Comparison of ENCODE assay signal across 20 cellular contexts in the genomic region with DNA sequence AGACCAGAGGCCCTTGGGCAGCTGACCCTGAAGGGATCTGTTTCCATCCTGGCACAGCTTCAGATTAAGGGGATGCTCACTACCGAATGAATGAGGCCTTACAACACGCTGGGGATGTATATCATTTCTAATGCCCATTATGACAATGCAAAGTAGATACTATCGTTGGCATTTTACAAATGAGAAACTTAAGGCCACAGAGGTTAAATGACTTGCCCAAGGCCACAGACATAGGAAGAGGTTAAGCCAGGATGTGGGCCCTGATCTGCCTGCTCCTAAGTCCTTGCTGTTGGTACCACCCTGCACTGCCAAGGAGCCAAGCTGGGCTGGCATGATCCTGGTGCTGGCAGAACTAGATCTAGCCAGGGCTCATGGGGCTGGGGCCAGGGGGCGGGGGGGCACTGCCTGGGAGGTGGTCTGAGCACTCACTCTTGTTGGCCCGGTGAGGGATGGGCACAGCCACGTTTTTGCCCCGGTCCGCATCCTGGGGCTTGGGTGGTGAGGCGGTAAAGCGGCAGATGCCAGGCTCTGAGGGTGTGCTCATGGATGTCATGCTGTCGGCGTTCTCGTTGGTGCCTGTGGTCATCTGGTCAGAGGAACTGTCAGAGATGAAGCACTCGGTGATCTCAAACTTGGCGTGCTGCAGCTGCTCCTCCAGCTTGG.
DNase-seq lines count a peak whose midpoint lies in the region; ATAC-seq and TF ChIP-seq lines count a peak whose summit lies in the region.
"Had no signal": no experiment of that assay in that cellular context is flagged by ENCODE, and none has a peak within 500 bp of the region (broad histone marks: within the 10 kb centered on the region; RNA-seq: fewer than 3 reads in every experiment).

No MANE protein-coding gene starts in this region.

- H3K27me3 Mint-ChIP-seq in brain, result peaks cover 9% of the 10 kb centered on the region

- no peaks in the 10 kb centered on the region for H3K9me3 ChIP-seq in BLaER1 treated with 17β-estradiol and CSF1 and Interleukin-3, amounts not matched to agents 10 nM and 100 nM (replicated peaks in 1 of 11)
- no peaks in the 10 kb centered on the region for H3K9me3 ChIP-seq in spleen
- H3K9me3 ChIP-seq: A549 had no signal

- TF ChIP-seq CTCF in brain (conservative IDR thresholded peaks at IDR 0.05) (no peak), spleen (IDR thresholded peaks at IDR 0.05 in 8 of 11, conservative IDR thresholded peaks at IDR 0.05 in 3 of 11) (no peak)

- H3K4me1 Mint-ChIP-seq in brain, result peaks cover 32% of the 10 kb centered on the region

- peaks cover 19% of the 10 kb centered on the region for H3K36me3 Mint-ChIP-seq in brain
- H3K36me3 Mint-ChIP-seq: CD8-positive, alpha-beta T cell had no signal

- WGBS in spleen, 5 donors, result 83 to 94% (median 90%) methylated on average over 6 to 15 of the region's 15 CpGs

- peaks cover 0 to 10% (median 0%) of the 10 kb centered on the region in 11 experiments; a peak in 4 of 22 replicates for H4K20me1 ChIP-seq in BLaER1 treated with 17β-estradiol and CSF1 and Interleukin-3, amounts not matched to agents 10 nM and 100 nM

- H3K4me3 Mint-ChIP-seq in brain, result no peak overlapping the region
- H3K4me3 Mint-ChIP-seq: CD8-positive, alpha-beta T cell had no signal

- no peaks in the 10 kb centered on the region for H3K36me3 ChIP-seq in BLaER1 treated with 17β-estradiol and CSF1 and Interleukin-3, amounts not matched to agents 10 nM and 100 nM
- peaks cover 0 to 14% (median 0%) of the 10 kb centered on the region in 6 donors for H3K36me3 ChIP-seq in spleen

- H3K27me3 ChIP-seq in BLaER1 treated with 17β-estradiol and CSF1 and Interleukin-3, amounts not matched to agents 10 nM and 100 nM, result no peaks in the 10 kb centered on the region
- H3K27me3 ChIP-seq in layer of hippocampus (ENCODE audit: control insufficient read depth, insufficient read depth, low read length), result no peaks in the 10 kb centered on the region
- peaks cover 0 to 15% (median 0%) of the 10 kb centered on the region in 7 donors for H3K27me3 ChIP-seq in spleen (replicated peaks in 1 of 7)

- DNase-seq in spleen (peak; percentile 49), NCI-H524 (lab: John Stamatoyannopoulos, UW) (no peak)
- DNase-seq in effector CD4-positive, alpha-beta T cell, result no peak
- DNase-seq: Calu3; CD8-positive, alpha-beta T cell; MM.1S; NCI-H1092; NCI-H1436 treated with DMSO at 0.1 percent for 48 hours; NCI-H2081; NCI-H2171 treated with DMSO at 0.1 percent for 48 hours; NCI-H446; NK-92 treated with Interleukin-12 subunit alpha and Interleukin-12 subunit beta, amount 100 ng/mL, for 24 hours; OCI-M1; Right ventricle myocardium superior had no signal

- H3K4me1 ChIP-seq in BLaER1 treated with 17β-estradiol and CSF1 and Interleukin-3, amounts not matched to agents 10 nM and 100 nM, result peaks cover 0 to 22% (median 15%) of the 10 kb centered on the region in 10 experiments; a peak in 17 of 20 replicates
- peaks cover 0 to 8% (median 3%) of the 10 kb centered on the region in 6 donors for H3K4me1 ChIP-seq in spleen
- H3K4me1 ChIP-seq: A549 had no signal

- H3K9me3 Mint-ChIP-seq in brain, result peaks cover 0 to 3% (median 0%) of the 10 kb centered on the region in 5 experiments
- H3K9me3 Mint-ChIP-seq: CD8-positive, alpha-beta T cell had no signal

- H3K4me3 ChIP-seq in BLaER1 treated with 17β-estradiol and CSF1 and Interleukin-3, amounts not matched to agents 10 nM and 100 nM, result no peak overlapping the region
- no peak overlapping the region for H3K4me3 ChIP-seq in spleen
- H3K4me3 ChIP-seq: A549, GM12878 had no signal

- peak overlapping the region in 3 of 5 experiments; percentile 32 to 47 (median 38) for H3K27ac Mint-ChIP-seq in brain
- H3K27ac Mint-ChIP-seq: CD8-positive, alpha-beta T cell had no signal

- no peak for TF ChIP-seq POLR2A in spleen (IDR thresholded peaks at IDR 0.05)

- peak overlapping the region in 8 of 11 experiments; percentile 38 to 72 (median 62); a peak in 12 of 22 replicates for H3K4me2 ChIP-seq in BLaER1 treated with 17β-estradiol and CSF1 and Interleukin-3, amounts not matched to agents 10 nM and 100 nM
- H3K4me2 ChIP-seq: A549 had no signal

- intact Hi-C loops in spleen (cut with DNase I; ENCODE audit: low total_unique reads), result no loop called here

- H3K27ac ChIP-seq in BLaER1 treated with 17β-estradiol and CSF1 and Interleukin-3, amounts not matched to agents 10 nM and 100 nM, result no peak overlapping the region
- H3K27ac ChIP-seq in layer of hippocampus (ENCODE audit: low read depth, low read length) (peak overlapping the region; percentile 46), spleen (no peak overlapping the region)
- H3K27ac ChIP-seq: A549 had no signal

- no peak overlapping the region for H3K9ac ChIP-seq in BLaER1 treated with 17β-estradiol and CSF1 and Interleukin-3, amounts not matched to agents 10 nM and 100 nM

- ATAC-seq in GM19455 (IDR thresholded peaks at IDR 0.05; ENCODE audit: unreplicated experiment), result no peak
- ATAC-seq: A549; CD8-positive, alpha-beta T cell; GM12878 had no signal
